In the genomic region with DNA sequence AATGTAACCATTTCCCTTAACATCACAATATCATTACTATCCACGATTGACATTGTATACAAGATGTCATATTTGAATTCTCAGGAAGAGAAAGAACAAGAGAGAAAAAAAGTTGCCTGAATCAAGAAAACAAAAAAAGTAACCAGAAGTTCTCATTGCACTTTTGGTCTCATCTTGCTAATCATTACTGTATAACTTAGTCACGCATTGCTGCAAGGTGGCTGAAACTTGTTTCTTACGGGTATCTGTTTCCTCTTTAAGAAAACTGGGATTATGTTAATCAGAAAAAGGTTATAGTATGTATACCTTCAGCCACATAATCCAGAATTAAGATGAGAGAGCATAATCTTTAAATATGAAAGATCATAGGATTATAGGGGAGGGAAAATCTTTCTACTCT, we compare ENCODE assay signal across 20 cellular contexts.
DNase-seq lines count a peak whose midpoint lies in the region; ATAC-seq, FAIRE-seq and TF ChIP-seq lines count a peak whose summit lies in the region.
"Had no signal": no experiment of that assay in that cellular context is flagged by ENCODE, and none has a peak within 500 bp of the region (broad histone marks: within the 10 kb centered on the region; RNA-seq: fewer than 3 reads in every experiment).

No MANE protein-coding gene starts in this region.

- H3K9ac ChIP-seq in kidney (ENCODE audit: low read length in 2 of 2), result no peak overlapping the region
- H3K9ac ChIP-seq: BLaER1 had no signal

- no peaks in the 10 kb centered on the region for H3K4me1 ChIP-seq in kidney (ENCODE audit: control insufficient read depth in 1 of 2, insufficient read depth in 1 of 2, low read depth in 1 of 2, low read length in 2 of 2)
- H3K4me1 ChIP-seq: BLaER1, Caco-2 had no signal

- H3K4me3 ChIP-seq in kidney (ENCODE audit: low read length in 2 of 2), result no peak overlapping the region
- H3K4me3 ChIP-seq: BLaER1, GM23338 had no signal

- no peaks in the 10 kb centered on the region for H3K36me3 Mint-ChIP-seq in activated T-helper 17 cell treated with anti-CD3 and anti-CD28 coated beads, Interleukin-2, amount 50 U/mL, for 72 hours (ENCODE audit: low read depth)
- H3K36me3 Mint-ChIP-seq: CD8-positive, alpha-beta memory T cell; IgD-negative memory B cell had no signal

- no peak for TF ChIP-seq CTCF in kidney (IDR thresholded peaks at IDR 0.05; ENCODE audit: borderline replicate concordance, extremely low read depth, insufficient read depth)

- no peak overlapping the region for H3K27ac ChIP-seq in kidney (ENCODE audit: low read depth in 2 of 2, low read length in 2 of 2)
- H3K27ac ChIP-seq: 22Rv1, BLaER1 had no signal

- DNase-seq in kidney (no peak), NCI-H1092 treated with DMSO at 0.1 percent for 48 hours (lab: John Stamatoyannopoulos, UW) (no peak)
- DNase-seq: AML-193; Caco-2; CD8-positive, alpha-beta memory T cell; DND-41; GDM1; H7; KG1 had no signal

- H3K4me3 Mint-ChIP-seq in activated T-helper 17 cell treated with anti-CD3 and anti-CD28 coated beads, Interleukin-2, amount 50 U/mL, for 72 hours, result no peak overlapping the region
- H3K4me3 Mint-ChIP-seq: CD8-positive, alpha-beta memory T cell; GM23338; IgD-negative memory B cell had no signal

- H3K27me3 Mint-ChIP-seq in activated T-helper 17 cell treated with anti-CD3 and anti-CD28 coated beads, Interleukin-2, amount 50 U/mL, for 72 hours, result no peaks in the 10 kb centered on the region
- H3K27me3 Mint-ChIP-seq: CD8-positive, alpha-beta memory T cell; IgD-negative memory B cell had no signal

- no peak overlapping the region for H3K27ac Mint-ChIP-seq in activated T-helper 17 cell treated with anti-CD3 and anti-CD28 coated beads, Interleukin-2, amount 50 U/mL, for 72 hours
- H3K27ac Mint-ChIP-seq: CD8-positive, alpha-beta memory T cell; GM23338; IgD-negative memory B cell had no signal

- peaks cover 3% of the 10 kb centered on the region for H3K9me3 Mint-ChIP-seq in activated T-helper 17 cell treated with anti-CD3 and anti-CD28 coated beads, Interleukin-2, amount 50 U/mL, for 72 hours
- H3K9me3 Mint-ChIP-seq: GM23338, IgD-negative memory B cell had no signal

- peak; percentile 25 for FAIRE-seq in kidney (lab: Jason Lieb, UNC)
- FAIRE-seq: GM12892 had no signal

- H3K4me1 Mint-ChIP-seq in activated T-helper 17 cell treated with anti-CD3 and anti-CD28 coated beads, Interleukin-2, amount 50 U/mL, for 72 hours, result no peaks in the 10 kb centered on the region
- H3K4me1 Mint-ChIP-seq: CD8-positive, alpha-beta memory T cell; IgD-negative memory B cell had no signal

- H3K36me3 ChIP-seq in kidney (ENCODE audit: control insufficient read depth in 1 of 2, insufficient read depth in 2 of 2, low read length in 2 of 2), result no peaks in the 10 kb centered on the region
- H3K36me3 ChIP-seq: BLaER1 had no signal

- H3K9me3 ChIP-seq in kidney (ENCODE audit: control insufficient read depth in 1 of 2, low read length in 2 of 2), result no peaks in the 10 kb centered on the region
- H3K9me3 ChIP-seq: BLaER1, Caco-2 had no signal

- peak; percentile 43 for ATAC-seq in GM18498 (IDR thresholded peaks at IDR 0.05; ENCODE audit: unreplicated experiment)
- ATAC-seq in GM19372 (IDR thresholded peaks at IDR 0.05; ENCODE audit: low read depth, unreplicated experiment), result peak; percentile 43
- ATAC-seq in HG03159 (IDR thresholded peaks at IDR 0.05; ENCODE audit: unreplicated experiment), result peak; percentile 36
- no peak for ATAC-seq in GM21576 (IDR thresholded peaks at IDR 0.05; ENCODE audit: unreplicated experiment)
- ATAC-seq in activated T-helper 17 cell treated with anti-CD3 and anti-CD28 coated beads, Interleukin-2, amount 50 U/mL, for 72 hours (replicated peaks), result no peak
- ATAC-seq in HG03342 (IDR thresholded peaks at IDR 0.05; ENCODE audit: unreplicated experiment), result no peak
- ATAC-seq: GM23338 had no signal

- intact Hi-C loops in kidney (cut with DNase I), result no loop called here

Comparison
In these comparisons a context has a peak if more than half of its experiments do, and no peak if none do; other contexts are left out.
1. ATAC-seq: peak in GM18498 (single experiment), GM19372 (single experiment) and HG03159 (single experiment); none in GM21576 (single experiment), activated T-helper 17 cell treated with anti-CD3 and anti-CD28 coated beads, Interleukin-2, amount 50 U/mL, for 72 hours (single experiment) and HG03342 (single experiment).